8 cellular contexts compared by ENCODE assay signal in the genomic region with DNA sequence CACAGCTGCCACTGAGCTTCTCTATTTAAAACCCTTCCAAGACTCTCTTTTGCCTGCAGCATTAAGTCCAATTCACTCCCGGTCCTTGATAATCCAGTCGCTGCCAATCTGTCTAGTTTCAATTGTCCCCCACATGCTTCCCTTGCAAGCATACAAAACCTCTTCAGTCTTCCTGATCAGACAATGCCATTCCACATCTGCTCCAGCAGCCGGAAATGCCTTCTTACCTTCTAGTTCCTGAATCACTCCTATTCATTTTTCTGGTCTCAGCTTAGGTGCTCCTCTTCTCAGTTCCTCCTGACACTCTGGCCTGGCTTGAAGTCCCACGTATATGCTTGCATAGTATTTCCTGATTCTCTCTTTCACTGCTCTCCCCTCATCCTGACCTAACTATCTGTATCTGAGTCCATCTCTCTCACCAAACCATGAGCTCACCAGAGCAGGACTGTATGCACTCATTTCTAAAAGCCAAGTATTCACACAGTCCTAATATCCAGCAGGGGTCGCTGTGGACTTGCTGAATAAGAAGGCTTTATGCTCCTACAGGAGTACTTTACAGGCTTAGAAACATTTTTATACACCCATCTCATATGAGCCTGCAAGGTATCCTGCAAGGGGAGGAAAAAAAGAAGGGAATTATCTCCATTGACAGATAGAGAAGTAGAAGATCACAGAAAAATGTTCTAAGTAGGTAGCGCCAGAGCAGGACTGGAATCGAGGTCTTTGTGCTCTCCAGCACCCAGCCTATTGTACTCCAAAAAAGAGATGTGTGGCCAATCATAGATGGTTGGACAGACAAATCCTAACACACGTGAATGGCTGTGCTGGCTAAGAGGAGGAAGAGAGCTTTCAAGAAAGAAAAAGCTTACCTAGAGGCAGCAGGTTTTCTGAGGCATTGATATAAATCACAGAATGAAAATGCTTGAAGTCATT. TPM values are rescaled to one million over a fixed set of nuclear protein-coding genes. Genes with fewer than 3 reads are reported as not detected.
DNase-seq lines count a peak whose midpoint lies in the region; ATAC-seq and TF ChIP-seq lines count a peak whose summit lies in the region.

No MANE protein-coding gene starts in this region.

- H3K9me3 Mint-ChIP-seq in activated naive CD8-positive, alpha-beta T cell treated with anti-CD3 and anti-CD28 coated beads, Interleukin-2, amount 10 ng/mL, durations not matched to agents 7 days and 5 days, result no peaks in the 10 kb centered on the region

- H3K27ac Mint-ChIP-seq in activated naive CD8-positive, alpha-beta T cell treated with anti-CD3 and anti-CD28 coated beads, Interleukin-2, amount 10 ng/mL, durations not matched to agents 7 days and 5 days, result no peak overlapping the region

- H3K9me3 ChIP-seq in psoas muscle, result no peaks in the 10 kb centered on the region

- WGBS in psoas muscle, 3 donors, result 61 to 65% (median 62%) methylated on average over 8 of the region's 8 CpGs

- H3K27me3 Mint-ChIP-seq in activated naive CD8-positive, alpha-beta T cell treated with anti-CD3 and anti-CD28 coated beads, Interleukin-2, amount 10 ng/mL, durations not matched to agents 7 days and 5 days, result no peaks in the 10 kb centered on the region

- peaks cover 24% of the 10 kb centered on the region for H3K36me3 Mint-ChIP-seq in activated naive CD8-positive, alpha-beta T cell treated with anti-CD3 and anti-CD28 coated beads, Interleukin-2, amount 10 ng/mL, durations not matched to agents 7 days and 5 days

- no peaks in the 10 kb centered on the region for H3K27me3 ChIP-seq in psoas muscle (ENCODE audit: insufficient read depth in 3 of 3, low read length in 2 of 3)

- no peak overlapping the region for H3K27ac ChIP-seq in psoas muscle

- H3K4me3 Mint-ChIP-seq in activated naive CD8-positive, alpha-beta T cell treated with anti-CD3 and anti-CD28 coated beads, Interleukin-2, amount 10 ng/mL, durations not matched to agents 7 days and 5 days, result no peak overlapping the region

- H3K4me1 ChIP-seq in psoas muscle, result no peaks in the 10 kb centered on the region

- intact Hi-C loops in Right ventricle myocardium superior (cut with DNase I), result loop anchor here (2.0 to 10.0 kb wide), 3 partner anchors 103 to 315 kb away; a partner anchor contains a TSS
- intact Hi-C loops in psoas muscle (cut with DNase I), result loop anchor here (1.0 to 5.0 kb wide), 5 partner anchors 103 to 319 kb away; a partner anchor contains a TSS

- ATAC-seq in GM21619 (IDR thresholded peaks at IDR 0.05; ENCODE audit: unreplicated experiment) (peak; percentile 71), SK-N-SH treated with all-trans-retinoic acid at 6 μM for 48 hours (peak; percentile 97), Right ventricle myocardium superior (ENCODE audit: poor library complexity) (peak; percentile 87), psoas muscle (peak; percentile 85 to 95 (median 90)), GM18519 (IDR thresholded peaks at IDR 0.05; ENCODE audit: low FRiP score, unreplicated experiment) (no peak)
- ATAC-seq in activated naive CD8-positive, alpha-beta T cell treated with anti-CD3 and anti-CD28 coated beads, Interleukin-2, amount 10 ng/mL, durations not matched to agents 7 days and 5 days (ENCODE audit: low read depth), result peak; percentile 49

- H3K36me3 ChIP-seq in psoas muscle (ENCODE audit: insufficient read depth in 1 of 2, low read depth in 1 of 2), result peaks cover 0 to 54% of the 10 kb centered on the region in 2 donors

- POLR2A ChIA-PET in activated naive CD8-positive, alpha-beta T cell treated with anti-CD3 and anti-CD28 coated beads, Interleukin-2, amount 10 ng/mL, durations not matched to agents 7 days and 5 days (lab: Charles Lee), result interaction anchor here (1.2 to 1.4 kb wide), 2 partner anchors 19 to 311 kb away, joined by 4 read pairs; a partner anchor contains a TSS

- DNase-seq in COLO829 (ENCODE audit: low spot score) (peak; percentile 74), NCI-H1105 treated with DMSO at 0.1 percent for 48 hours (lab: John Stamatoyannopoulos, UW) (peak; percentile 85), Right ventricle myocardium superior (peak; percentile 46), psoas muscle (peak; percentile 27 to 57)
- DNase-seq in activated naive CD8-positive, alpha-beta T cell treated with anti-CD3 and anti-CD28 coated beads, Interleukin-2, amount 10 ng/mL, durations not matched to agents 7 days and 5 days, result no peak

- H3K4me3 ChIP-seq in psoas muscle, result no peak overlapping the region

- H3K4me1 Mint-ChIP-seq in activated naive CD8-positive, alpha-beta T cell treated with anti-CD3 and anti-CD28 coated beads, Interleukin-2, amount 10 ng/mL, durations not matched to agents 7 days and 5 days, result peaks cover 37% of the 10 kb centered on the region

- TF ChIP-seq CTCF in psoas muscle (IDR thresholded peaks at IDR 0.05), result peak; percentile 87

TF ChIP-seq in SK-N-SH treated with all-trans-retinoic acid at 6 μM for 48 hours, 23 proteins besides CTCF, POLR2A, EP300 and RAD21 (continues in another document):
- TF ChIP-seq ESRRG (CRISPR knock-in tag; IDR thresholded peaks at IDR 0.05) (no peak), TOX (CRISPR knock-in tag; IDR thresholded peaks at IDR 0.05; ENCODE audit: borderline replicate concordance) (no peak), ZNF8 (CRISPR knock-in tag; IDR thresholded peaks at IDR 0.05) (no peak), ZFP3 (CRISPR knock-in tag; IDR thresholded peaks at IDR 0.05) (no peak), BACH2 (CRISPR knock-in tag; IDR thresholded peaks at IDR 0.05; ENCODE audit: borderline replicate concordance) (no peak), GLIS3 (CRISPR knock-in tag; IDR thresholded peaks at IDR 0.05) (no peak), ZFP30 (CRISPR knock-in tag; IDR thresholded peaks at IDR 0.05) (no peak), ISL1 (CRISPR knock-in tag; IDR thresholded peaks at IDR 0.05) (no peak), ARNTL (CRISPR knock-in tag; IDR thresholded peaks at IDR 0.05; ENCODE audit: borderline replicate concordance, low read depth) (no peak)
- TF ChIP-seq, protein P1, sequence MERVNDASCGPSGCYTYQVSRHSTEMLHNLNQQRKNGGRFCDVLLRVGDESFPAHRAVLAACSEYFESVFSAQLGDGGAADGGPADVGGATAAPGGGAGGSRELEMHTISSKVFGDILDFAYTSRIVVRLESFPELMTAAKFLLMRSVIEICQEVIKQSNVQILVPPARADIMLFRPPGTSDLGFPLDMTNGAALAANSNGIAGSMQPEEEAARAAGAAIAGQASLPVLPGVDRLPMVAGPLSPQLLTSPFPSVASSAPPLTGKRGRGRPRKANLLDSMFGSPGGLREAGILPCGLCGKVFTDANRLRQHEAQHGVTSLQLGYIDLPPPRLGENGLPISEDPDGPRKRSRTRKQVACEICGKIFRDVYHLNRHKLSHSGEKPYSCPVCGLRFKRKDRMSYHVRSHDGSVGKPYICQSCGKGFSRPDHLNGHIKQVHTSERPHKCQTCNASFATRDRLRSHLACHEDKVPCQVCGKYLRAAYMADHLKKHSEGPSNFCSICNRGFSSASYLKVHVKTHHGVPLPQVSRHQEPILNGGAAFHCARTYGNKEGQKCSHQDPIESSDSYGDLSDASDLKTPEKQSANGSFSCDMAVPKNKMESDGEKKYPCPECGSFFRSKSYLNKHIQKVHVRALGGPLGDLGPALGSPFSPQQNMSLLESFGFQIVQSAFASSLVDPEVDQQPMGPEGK (CRISPR knock-in tag; IDR thresholded peaks at IDR 0.05; ENCODE audit: borderline replicate concordance), result no peak
- TF ChIP-seq, protein P2, sequence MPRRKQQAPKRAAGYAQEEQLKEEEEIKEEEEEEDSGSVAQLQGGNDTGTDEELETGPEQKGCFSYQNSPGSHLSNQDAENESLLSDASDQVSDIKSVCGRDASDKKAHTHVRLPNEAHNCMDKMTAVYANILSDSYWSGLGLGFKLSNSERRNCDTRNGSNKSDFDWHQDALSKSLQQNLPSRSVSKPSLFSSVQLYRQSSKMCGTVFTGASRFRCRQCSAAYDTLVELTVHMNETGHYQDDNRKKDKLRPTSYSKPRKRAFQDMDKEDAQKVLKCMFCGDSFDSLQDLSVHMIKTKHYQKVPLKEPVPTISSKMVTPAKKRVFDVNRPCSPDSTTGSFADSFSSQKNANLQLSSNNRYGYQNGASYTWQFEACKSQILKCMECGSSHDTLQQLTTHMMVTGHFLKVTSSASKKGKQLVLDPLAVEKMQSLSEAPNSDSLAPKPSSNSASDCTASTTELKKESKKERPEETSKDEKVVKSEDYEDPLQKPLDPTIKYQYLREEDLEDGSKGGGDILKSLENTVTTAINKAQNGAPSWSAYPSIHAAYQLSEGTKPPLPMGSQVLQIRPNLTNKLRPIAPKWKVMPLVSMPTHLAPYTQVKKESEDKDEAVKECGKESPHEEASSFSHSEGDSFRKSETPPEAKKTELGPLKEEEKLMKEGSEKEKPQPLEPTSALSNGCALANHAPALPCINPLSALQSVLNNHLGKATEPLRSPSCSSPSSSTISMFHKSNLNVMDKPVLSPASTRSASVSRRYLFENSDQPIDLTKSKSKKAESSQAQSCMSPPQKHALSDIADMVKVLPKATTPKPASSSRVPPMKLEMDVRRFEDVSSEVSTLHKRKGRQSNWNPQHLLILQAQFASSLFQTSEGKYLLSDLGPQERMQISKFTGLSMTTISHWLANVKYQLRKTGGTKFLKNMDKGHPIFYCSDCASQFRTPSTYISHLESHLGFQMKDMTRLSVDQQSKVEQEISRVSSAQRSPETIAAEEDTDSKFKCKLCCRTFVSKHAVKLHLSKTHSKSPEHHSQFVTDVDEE (CRISPR knock-in tag; IDR thresholded peaks at IDR 0.05), result no peak

RNA-seq across cellular contexts. Expression of a gene that starts 19.2 kb away (rescaled TPM):
- 10 to 100 TPM; 36.0 to 42.9 TPM for total RNA-seq in activated naive CD8-positive, alpha-beta T cell treated with anti-CD3 and anti-CD28 coated beads, Interleukin-2, amount 10 ng/mL, durations not matched to agents 7 days and 5 days
- 5.3 TPM for total RNA-seq in Right ventricle myocardium superior
- total RNA-seq in psoas muscle, result 10 to 100 TPM in 1 of 4 donors, 1 to 10 TPM in 3; 5.5 to 15.1 (median 7.5) TPM
- 1 to 10 TPM; 3.1 to 9.3 (median 6.9) TPM for polyA plus RNA-seq in psoas muscle

RNA-seq across cellular contexts. Expression of a gene that starts 19.4 kb away (rescaled TPM):
- total RNA-seq in activated naive CD8-positive, alpha-beta T cell treated with anti-CD3 and anti-CD28 coated beads, Interleukin-2, amount 10 ng/mL, durations not matched to agents 7 days and 5 days, result 100 to 1,000 TPM; 112 to 114 TPM
- total RNA-seq in Right ventricle myocardium superior (98.4 TPM), psoas muscle (10 to 100 TPM; 51.1 to 95.1 (median 63.6) TPM)
- polyA plus RNA-seq in psoas muscle, result 100 to 1,000 TPM in 2 of 3 donors, 10 to 100 TPM in 1; 78.9 to 132 (median 104) TPM

RNA-seq across cellular contexts. Expression of a gene that starts 59.0 kb away (rescaled TPM):
- total RNA-seq in activated naive CD8-positive, alpha-beta T cell treated with anti-CD3 and anti-CD28 coated beads, Interleukin-2, amount 10 ng/mL, durations not matched to agents 7 days and 5 days, result 10 to 100 TPM; 13.6 to 17.3 TPM
- total RNA-seq in Right ventricle myocardium superior (3.5 TPM), psoas muscle (10 to 100 TPM; 14.0 to 26.7 (median 18.0) TPM)
- polyA plus RNA-seq in psoas muscle, result 1 to 10 TPM; 1.8 to 9.3 (median 4.3) TPM
